In the genomic region with DNA sequence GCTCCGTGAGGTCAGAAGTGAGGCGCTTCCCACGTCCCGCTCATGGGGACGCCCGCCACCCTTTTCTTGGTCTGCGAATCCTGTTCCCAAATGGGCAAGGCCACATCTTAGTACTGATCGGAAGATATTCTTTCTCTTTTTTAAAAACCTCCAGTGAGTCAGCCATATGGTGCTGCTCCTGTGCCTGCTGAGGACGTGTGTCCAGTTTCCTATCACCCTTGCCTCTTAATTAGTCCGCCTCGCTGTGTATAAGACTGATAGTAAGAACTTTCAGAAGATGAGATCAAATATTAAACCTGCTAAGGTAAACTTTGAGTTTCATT, we compare ENCODE assay signal across 8 cellular contexts. TPM values are rescaled to one million over a fixed set of nuclear protein-coding genes. Genes with fewer than 3 reads are reported as not detected.
A peak's percentile ranks its signal among the peaks of the same experiment; 100 is the strongest.
DNase-seq lines count a peak whose midpoint lies in the region; ATAC-seq, FAIRE-seq and TF ChIP-seq lines count a peak whose summit lies in the region.

No MANE protein-coding gene starts in this region.

- no peak for ATAC-seq in naive thymus-derived CD8-positive, alpha-beta T cell

- H3K36me3 ChIP-seq in H7 (replicated peaks; ENCODE audit: control insufficient read depth, insufficient read depth, low read length), result no peaks in the 10 kb centered on the region
- 0 out of 2 replicates have a peak, but pooled peaks cover 3% of the 10 kb centered on the region for H3K36me3 ChIP-seq in PC-9 (ENCODE audit: low read depth)

- intact Hi-C loops in PC-9 (cut with micrococcal nuclease; ENCODE audit: unreplicated experiment), result no loop called here

- H3K27ac ChIP-seq in PC-9, result peak overlapping the region; percentile 70

- POLR2A ChIA-PET in PC-9 (lab: Charles Lee; ENCODE audit: unreplicated experiment), result interaction anchor here (0.7 kb wide), 1 partner anchor 585 kb away, joined by 3 read pairs; no protein-coding TSS in a partner anchor
- POLR2A ChIA-PET in naive thymus-derived CD8-positive, alpha-beta T cell (lab: Charles Lee), result interaction anchor here (0.9 to 1.8 kb wide), 4 partner anchors 11 to 913 kb away, joined by 3 to 8 read pairs (median 4); a partner anchor contains a TSS

- peaks cover 32 to 71% (median 59%) of the 10 kb centered on the region in 4 donors for H3K4me1 Mint-ChIP-seq in naive thymus-derived CD8-positive, alpha-beta T cell

- H3K27me3 ChIP-seq in H7 (ENCODE audit: control insufficient read depth, insufficient read depth, low read length) (no peaks in the 10 kb centered on the region), PC-9 (ENCODE audit: insufficient read depth, low read depth) (no peaks in the 10 kb centered on the region)

- H3K79me2 ChIP-seq in PC-9 (ENCODE audit: low read depth), result peaks cover 44% of the 10 kb centered on the region

- H3K4me2 ChIP-seq in PC-9, result peak overlapping the region; percentile 94

- no peaks in the 10 kb centered on the region for H3K36me3 Mint-ChIP-seq in naive thymus-derived CD8-positive, alpha-beta T cell

- peaks cover 23% of the 10 kb centered on the region for H3K4me1 ChIP-seq in PC-9 (replicated peaks; ENCODE audit: insufficient read depth)

- H3K27ac Mint-ChIP-seq in naive thymus-derived CD8-positive, alpha-beta T cell, result peak overlapping the region; percentile 95 to 98 (median 98)

- no peaks in the 10 kb centered on the region for H3K27me3 Mint-ChIP-seq in naive thymus-derived CD8-positive, alpha-beta T cell

- no peaks in the 10 kb centered on the region for H3K9me3 ChIP-seq in PC-9 (ENCODE audit: insufficient read depth, low read depth)

- H3K4me3 ChIP-seq in H7 (ENCODE audit: insufficient read depth, low read depth, low read length), result peak overlapping the region; percentile 92
- peak overlapping the region; percentile 82 for H3K4me3 ChIP-seq in PC-9
- peak overlapping the region; percentile 89 for H3K4me3 ChIP-seq in epithelial cell of proximal tubule (ENCODE audit: low read depth, low read length)

- H3K9me3 Mint-ChIP-seq in naive thymus-derived CD8-positive, alpha-beta T cell, result no peaks in the 10 kb centered on the region

- no peak for TF ChIP-seq POLR2A in GM12891 (IDR thresholded peaks at IDR 0.05; ENCODE audit: low read depth, low read length)

- CTCF ChIA-PET in PC-9 (lab: Charles Lee), result interaction anchor here (0.6 kb wide), 1 partner anchor 1980 kb away, joined by 4 read pairs; no protein-coding TSS in a partner anchor

- no peak for FAIRE-seq in GM12891 (lab: Jason Lieb, UNC)

- H3K4me3 Mint-ChIP-seq in naive thymus-derived CD8-positive, alpha-beta T cell, result peak overlapping the region; percentile 94 to 98 (median 97)

- DNase-seq in EH (ENCODE audit: low read depth), result peak; percentile 56
- DNase-seq in H7, result no peak
- peak in 1 of 2 experiments; percentile 34 for DNase-seq in PC-9
- DNase-seq in epithelial cell of proximal tubule (ENCODE audit: low read depth), result no peak
- no peak for DNase-seq in naive thymus-derived CD8-positive, alpha-beta T cell
- no peak for DNase-seq in AG20443 (ENCODE audit: low spot score)
- DNase-seq in superior temporal gyrus (ENCODE audit: extremely low spot score), result no peak
- no peak for DNase-seq in GM12891 (ENCODE audit: insufficient read length, low spot score)

- H2AFZ ChIP-seq in PC-9, result peak overlapping the region; percentile 97

- TF ChIP-seq CTCF in PC-9 (conservative IDR thresholded peaks at IDR 0.05) (0 out of 2 replicates have a peak, but pooled peaks have one; percentile 8), epithelial cell of proximal tubule (conservative IDR thresholded peaks at IDR 0.05; ENCODE audit: low read depth, low read length) (no peak)

- H3F3A ChIP-seq in PC-9 (ENCODE audit: insufficient read depth, low read depth), result peaks cover 10% of the 10 kb centered on the region; the same call in 1 of the 2 replicates

- 0 out of 2 replicates have a peak, but pooled peaks cover 4% of the 10 kb centered on the region for H4K20me1 ChIP-seq in PC-9 (ENCODE audit: insufficient read depth)

- no peaks in the 10 kb centered on the region for H3K9me2 ChIP-seq in PC-9 (ENCODE audit: insufficient read depth)

- BruUV-seq in PC-9 (replicated peaks; lab: Mats Ljungman, UMichigan), result no TSS peak

TF ChIP-seq in GM12891, 5 proteins besides CTCF, POLR2A, EP300 and RAD21:
- TF ChIP-seq POU2F2 (IDR thresholded peaks at IDR 0.05; ENCODE audit: low read depth, low read length), result no peak
TF ChIP-seq in GM12891: peak in this region for 0.

RNA-seq across cellular contexts. Expression of a gene that starts 0.6 kb away (rescaled TPM):
- 23.7 and 26.9 TPM in 2 replicates for total RNA-seq in H7 (2014; rRNA removed; shearing (Covaris generic))
- total RNA-seq in PC-9 (2021), result 41.6 and 52.9 TPM in 2 replicates
- 19.9 and 27.3 TPM in 2 replicates for total RNA-seq in epithelial cell of proximal tubule
- 10 to 100 TPM; 37.7 to 44.0 TPM for total RNA-seq in naive thymus-derived CD8-positive, alpha-beta T cell
- 10 to 100 TPM; 29.9 to 42.9 (median 36.7) TPM for polyA plus RNA-seq in naive thymus-derived CD8-positive, alpha-beta T cell
- 31.2 TPM for polyA plus RNA-seq in GM12891 (2012; ENCODE audit: low read depth, missing spikeins)

RNA-seq across cellular contexts. Expression of a gene that starts 1.1 kb away (rescaled TPM):
- total RNA-seq in H7 (2014; rRNA removed; shearing (Covaris generic)), result 7.2 and 11.8 TPM in 2 replicates
- total RNA-seq in PC-9 (2021) (13.2 and 18.5 TPM in 2 replicates), epithelial cell of proximal tubule (8.3 and 18.6 TPM in 2 replicates)
- total RNA-seq in naive thymus-derived CD8-positive, alpha-beta T cell, result 10 to 100 TPM; 27.6 to 28.1 TPM
- polyA plus RNA-seq in naive thymus-derived CD8-positive, alpha-beta T cell, result 10 to 100 TPM in 1 of 3 donors, 1 to 10 TPM in 2; 4.6 to 10.3 (median 5.1) TPM
- 12.8 TPM for polyA plus RNA-seq in GM12891 (2012; ENCODE audit: low read depth, missing spikeins)
